ENCODE assay signal across 9 cellular contexts in genomic region chr6:116111552-116112528, GRCh38. TPM values are rescaled to one million over a fixed set of nuclear protein-coding genes. Genes with fewer than 3 reads are reported as not detected.
DNase-seq lines count a peak whose midpoint lies in the region; ATAC-seq, FAIRE-seq and TF ChIP-seq lines count a peak whose summit lies in the region.
"Had no signal": no experiment of that assay in that cellular context is flagged by ENCODE, and none has a peak within 500 bp of the region (broad histone marks: within the 10 kb centered on the region; RNA-seq: fewer than 3 reads in every experiment).

No MANE protein-coding gene starts in this region.

- CTCF ChIA-PET in CD4-positive, alpha-beta T cell (lab: Charles Lee), result interaction anchor here (0.9 to 1.8 kb wide), 4 partner anchors 9 to 32 kb away, joined by 3 to 11 read pairs (median 4); partner anchors contain the start of gene NT5DC1
- CTCF ChIA-PET in H1 (lab: Charles Lee; ENCODE audit: partially characterized antibody), result interaction anchor here (0.5 to 3.9 kb wide), 29 partner anchors 10 to 1412 kb away, joined by 3 to 32 read pairs (median 4); partner anchors contain the start of genes COL10A1 and NT5DC1

- POLR2A ChIA-PET in CD4-positive, alpha-beta T cell (lab: Charles Lee), result interaction anchor here (2.0 kb wide), 1 partner anchor 11 kb away, joined by 12 read pairs; the partner anchor contains the start of gene NT5DC1
- POLR2A ChIA-PET in H1 (lab: Charles Lee; ENCODE audit: partially characterized antibody), result interaction anchor here (0.7 to 3.3 kb wide), 2 partner anchors 10 kb away, joined by 3 to 18 read pairs; partner anchors contain the start of gene NT5DC1

- no peaks in the 10 kb centered on the region for H3K9me3 Mint-ChIP-seq in CD4-positive, alpha-beta T cell

- no peaks in the 10 kb centered on the region for H3K79me1 ChIP-seq in H1 (ENCODE audit: low read depth, low read length)

- no peak overlapping the region for H2BK15ac ChIP-seq in H1 (ENCODE audit: low read length)

- peaks cover 90% of the 10 kb centered on the region for H3K36me3 Mint-ChIP-seq in CD4-positive, alpha-beta T cell (ENCODE audit: low read depth)

- no peak overlapping the region for H2AK5ac ChIP-seq in H1 (ENCODE audit: low read depth, low read length)

- no peak overlapping the region for H2BK20ac ChIP-seq in H1 (ENCODE audit: low read length)

- H3K27me3 ChIP-seq in CD4-positive, alpha-beta T cell (ENCODE audit: control insufficient read depth, insufficient read depth, low read length), result no peaks in the 10 kb centered on the region
- H3K27me3 ChIP-seq in H1 (replicated peaks in 1 of 4; ENCODE audit: control insufficient read depth in 3 of 4, extremely low read depth in 1 of 4, insufficient read depth in 3 of 4, low read length in 3 of 4) (no peaks in the 10 kb centered on the region), prostate gland (replicated peaks; ENCODE audit: insufficient read depth) (no peaks in the 10 kb centered on the region)

- no peak overlapping the region for H3K56ac ChIP-seq in H1 (replicated peaks; ENCODE audit: insufficient read length, low read depth, low read length)

- H4K5ac ChIP-seq in H1 (ENCODE audit: insufficient read length, low read depth, low read length), result no peak overlapping the region

- H3K4me3 ChIP-seq in H1 (ENCODE audit: extremely low read depth in 1 of 4, insufficient read depth in 2 of 4, low read depth in 3 of 4, low read length in 4 of 4) (no peak overlapping the region), prostate gland (no peak overlapping the region), coronary artery (no peak overlapping the region)

- H3K36me3 ChIP-seq in H1 (ENCODE audit: control insufficient read depth in 2 of 4, insufficient read depth in 4 of 4, low read length in 3 of 4) (peaks cover 7 to 80% (median 38%) of the 10 kb centered on the region in 4 experiments), prostate gland (no peaks in the 10 kb centered on the region)

- 58% methylated on average over 5 of the region's 5 CpGs; no CpG with 5 or more reads in 1 of the 2 experiments for WGBS in H1 (ENCODE audit: extremely low coverage in 1 of 2, insufficient coverage in 1 of 2, insufficient read length in 1 of 2, insufficient replicate concordance in 2 of 2, low coverage in 1 of 2, low lambda C conversion rate in 2 of 2, missing lambda C conversion rate in 1 of 2), 2 experiments
- 60% methylated on average over 5 of the region's 5 CpGs for WGBS in prostate gland

- no peak overlapping the region for H3K27ac ChIP-seq in CD4-positive, alpha-beta T cell (ENCODE audit: low read depth, low read length)
- no peak overlapping the region for H3K27ac ChIP-seq in H1 (ENCODE audit: low read depth, low read length)
- peak overlapping the region; percentile 63 to 77 for H3K27ac ChIP-seq in prostate gland
- no peak overlapping the region for H3K27ac ChIP-seq in coronary artery

- H3K9ac ChIP-seq in H1 (replicated peaks in 1 of 4; ENCODE audit: extremely low read depth in 1 of 4, low read depth in 3 of 4, low read length in 3 of 4), result no peak overlapping the region

- TF ChIP-seq EP300 in H1 (IDR thresholded peaks at IDR 0.05; ENCODE audit: borderline replicate concordance in 1 of 2, low read depth in 2 of 2, low read length in 2 of 2), result no peak

- no peaks in the 10 kb centered on the region for H3K9me3 ChIP-seq in CD4-positive, alpha-beta T cell (ENCODE audit: control insufficient read depth, low read length)
- H3K9me3 ChIP-seq in H1 (ENCODE audit: insufficient read depth in 2 of 2, low read depth in 1 of 2, low read length in 1 of 2) (no peaks in the 10 kb centered on the region), prostate gland (no peaks in the 10 kb centered on the region)

- ATAC-seq in CD4-positive, alpha-beta T cell (ENCODE audit: poor library complexity), result no peak
- ATAC-seq in GM18502 (IDR thresholded peaks at IDR 0.05; ENCODE audit: poor library complexity, unreplicated experiment) (peak; percentile 76), HG02885 (IDR thresholded peaks at IDR 0.05; ENCODE audit: poor library complexity, unreplicated experiment) (peak; percentile 81)

- peak; percentile 43 for TF ChIP-seq CTCF in CD4-positive, alpha-beta T cell (IDR thresholded peaks at IDR 0.05)
- peak; percentile 19 to 81 (median 64) for TF ChIP-seq CTCF in H1 (IDR thresholded peaks at IDR 0.05; ENCODE audit: control extremely low read depth in 1 of 3, insufficient read depth in 1 of 3, low read depth in 1 of 3, low read length in 3 of 3)
- TF ChIP-seq CTCF in prostate gland (IDR thresholded peaks at IDR 0.05), result no peak
- TF ChIP-seq CTCF in coronary artery (IDR thresholded peaks at IDR 0.05), result no peak

- no peak for TF ChIP-seq POLR2A in H1 (IDR thresholded peaks at IDR 0.05; ENCODE audit: control extremely low read depth in 1 of 2, low read depth in 2 of 2, low read length in 2 of 2)
- TF ChIP-seq POLR2A in prostate gland (IDR thresholded peaks at IDR 0.05), result no peak

- H2AFZ ChIP-seq in H1 (ENCODE audit: low read length), result no peak overlapping the region

- no peaks in the 10 kb centered on the region for H3K23me2 ChIP-seq in H1 (ENCODE audit: low read depth, low read length)

- no peak overlapping the region for H3K23ac ChIP-seq in H1 (ENCODE audit: insufficient read length)

- H4K91ac ChIP-seq in H1 (replicated peaks; ENCODE audit: insufficient read length, low read length), result no peak overlapping the region

- H4K8ac ChIP-seq in H1 (ENCODE audit: extremely low read depth, insufficient read depth, low read length), result no peak overlapping the region

- H3K14ac ChIP-seq in H1 (ENCODE audit: insufficient read length), result no peak overlapping the region

- no peak overlapping the region for H2BK120ac ChIP-seq in H1 (replicated peaks; ENCODE audit: low read depth, low read length)

- H4K20me1 ChIP-seq in H1 (replicated peaks in 1 of 2; ENCODE audit: control insufficient read depth in 1 of 2, insufficient read depth in 2 of 2, low read length in 2 of 2), result no peaks in the 10 kb centered on the region

- H3K4me1 Mint-ChIP-seq in CD4-positive, alpha-beta T cell (ENCODE audit: low read depth), result peaks cover 17% of the 10 kb centered on the region

- H3K4me1 ChIP-seq in H1 (replicated peaks in 1 of 4; ENCODE audit: control insufficient read depth in 3 of 4, insufficient read depth in 4 of 4, low read length in 3 of 4) (peaks cover 0 to 6% (median 3%) of the 10 kb centered on the region in 4 experiments; a peak in 3 of 7 replicates), prostate gland (replicated peaks) (no peaks in the 10 kb centered on the region)

- DNase-seq in CD4-positive, alpha-beta T cell, result peak in 2 of 10 experiments; percentile 6 to 13
- DNase-seq in NCI-H748 (lab: John Stamatoyannopoulos, UW; ENCODE audit: unreplicated experiment) (peak; percentile 41), H1 (ENCODE audit: low read depth in 1 of 2, low spot score in 2 of 2) (peak in 1 of 2 experiments; percentile 62), prostate gland (ENCODE audit: low spot score) (no peak), coronary artery (ENCODE audit: low spot score) (no peak), ureter (ENCODE audit: low spot score) (no peak)

- H2BK5ac ChIP-seq in H1 (ENCODE audit: low read depth, low read length), result no peak overlapping the region

- FAIRE-seq in H1 (lab: Jason Lieb, UNC), result peak; percentile 65

- no peaks in the 10 kb centered on the region for H3K27me3 Mint-ChIP-seq in CD4-positive, alpha-beta T cell

- H3K18ac ChIP-seq in H1 (ENCODE audit: extremely low read depth, low read length), result no peak overlapping the region

- peak; percentile 52 to 70 for TF ChIP-seq RAD21 in H1 (IDR thresholded peaks at IDR 0.05 in 1 of 2, conservative IDR thresholded peaks at IDR 0.05 in 1 of 2; ENCODE audit: low read depth in 2 of 2, low read length in 2 of 2)

- H3K4ac ChIP-seq in H1 (replicated peaks; ENCODE audit: insufficient read length, low read depth, low read length), result no peak overlapping the region

- intact Hi-C loops in CD4-positive, alpha-beta T cell (cut with DNase I, micrococcal nuclease), result no loop called here
- intact Hi-C loops in prostate gland (cut with DNase I), result no loop called here

- H3K4me3 Mint-ChIP-seq in CD4-positive, alpha-beta T cell, result no peak overlapping the region

- H2BK12ac ChIP-seq in H1 (ENCODE audit: low read depth, low read length), result no peak overlapping the region

- no peak overlapping the region for H3K4me2 ChIP-seq in H1 (ENCODE audit: insufficient read depth in 1 of 2, low read depth in 2 of 2, low read length in 2 of 2)

- H3K27ac Mint-ChIP-seq in CD4-positive, alpha-beta T cell, result no peak overlapping the region

- no peaks in the 10 kb centered on the region for H3K79me2 ChIP-seq in H1 (ENCODE audit: control insufficient read depth in 1 of 2, insufficient read depth in 2 of 2, low read length in 2 of 2)

RNA-seq across cellular contexts. Expression of gene NT5DC1, which starts 11.2 kb away (rescaled TPM):
- 10 to 100 TPM; 24.2 to 27.2 TPM for total RNA-seq in CD4-positive, alpha-beta T cell
- total RNA-seq in H1 (2021; fragmentation: NEBNext Ultra II Directional; extraction: Animal tissue kit (Norgen Biotek cat#: 25700)), result 72.7 and 77.9 TPM in 2 replicates
- polyA plus RNA-seq in H1 (2011; rRNA removed), result 25.3 and 27.3 TPM in 2 replicates
- polyA plus RNA-seq in H1 (2011; cell fraction: cytosol; rRNA removed), result 36.4 TPM
- polyA plus RNA-seq in H1 (2011; cell fraction: nucleus; rRNA removed), result 27.3 TPM
- 55.9 to 81.2 TPM (median 63.0 TPM) in 4 replicates for polyA plus RNA-seq in H1 (2012, experiment 1 of 2)
- 6.6 TPM for polyA plus RNA-seq in H1 (2012, experiment 2 of 2)
- polyA plus RNA-seq in H1 (2013, experiment 1 of 2), result 16.0 TPM
- polyA plus RNA-seq in H1 (2013, experiment 2 of 2), result 16.9 TPM
- 54.2 and 66.1 TPM in 2 replicates for polyA minus RNA-seq in H1 (2011; rRNA and poly(A)+ RNA removed)
- 68.4 TPM for polyA minus RNA-seq in H1 (2011; cell fraction: cytosol; rRNA and poly(A)+ RNA removed)
- 79.8 TPM for polyA minus RNA-seq in H1 (2011; cell fraction: nucleus; rRNA and poly(A)+ RNA removed)
- total RNA-seq in prostate gland, result 10 to 100 TPM; 12.3 to 26.1 TPM
- total RNA-seq in ureter, result 41.6 TPM

RNA-seq across cellular contexts. Expression of gene COL10A1, which starts 14.1 kb away (rescaled TPM):
- not detected for total RNA-seq in CD4-positive, alpha-beta T cell
- not detected in 2 replicates for total RNA-seq in H1 (2021; fragmentation: NEBNext Ultra II Directional; extraction: Animal tissue kit (Norgen Biotek cat#: 25700))
- not detected in 2 replicates for polyA plus RNA-seq in H1 (2011; rRNA removed)
- not detected for polyA plus RNA-seq in H1 (2011; cell fraction: cytosol; rRNA removed)
- not detected for polyA plus RNA-seq in H1 (2011; cell fraction: nucleus; rRNA removed)
- 0.13 to 0.22 TPM (median 0.16 TPM) in 4 replicates for polyA plus RNA-seq in H1 (2012, experiment 1 of 2)
- not detected for polyA plus RNA-seq in H1 (2012, experiment 2 of 2)
- polyA plus RNA-seq in H1 (2013, experiment 1 of 2), result 0.32 TPM
- 0.15 TPM for polyA plus RNA-seq in H1 (2013, experiment 2 of 2)
- polyA minus RNA-seq in H1 (2011; rRNA and poly(A)+ RNA removed), result not detected in 2 replicates
- not detected for polyA minus RNA-seq in H1 (2011; cell fraction: cytosol; rRNA and poly(A)+ RNA removed)
- polyA minus RNA-seq in H1 (2011; cell fraction: nucleus; rRNA and poly(A)+ RNA removed), result not detected
- total RNA-seq in prostate gland, result not detected
- not detected for total RNA-seq in ureter
- total RNA-seq: T-helper 2 cell treated with Interferon-gamma antibody and Interleukin-4, amounts not matched to agents 100 ng/mL and 5 ng/mL, for 36 hours had no signal

RNA-seq across cellular contexts. Expression of gene FRK, which starts 51.1 kb away (rescaled TPM):
- not detected for total RNA-seq in CD4-positive, alpha-beta T cell
- total RNA-seq in H1 (2021; fragmentation: NEBNext Ultra II Directional; extraction: Animal tissue kit (Norgen Biotek cat#: 25700)), result 0.19 and 0.24 TPM in 2 replicates
- polyA plus RNA-seq in H1 (2011; rRNA removed), result 0.06 and 0.11 TPM in 2 replicates
- polyA plus RNA-seq in H1 (2011; cell fraction: cytosol; rRNA removed), result 0.12 TPM
- polyA plus RNA-seq in H1 (2011; cell fraction: nucleus; rRNA removed), result 0.06 TPM
- 0.05 to 0.10 TPM (median 0.06 TPM) in 4 replicates for polyA plus RNA-seq in H1 (2012, experiment 1 of 2)
- not detected for polyA plus RNA-seq in H1 (2012, experiment 2 of 2)
- polyA plus RNA-seq in H1 (2013, experiment 1 of 2), result 0.08 TPM
- 0.07 TPM for polyA plus RNA-seq in H1 (2013, experiment 2 of 2)
- 0.25 and 0.41 TPM in 2 replicates for polyA minus RNA-seq in H1 (2011; rRNA and poly(A)+ RNA removed)
- 0.07 TPM for polyA minus RNA-seq in H1 (2011; cell fraction: cytosol; rRNA and poly(A)+ RNA removed)
- 0.60 TPM for polyA minus RNA-seq in H1 (2011; cell fraction: nucleus; rRNA and poly(A)+ RNA removed)
- total RNA-seq in prostate gland (1 to 10 TPM; 3.2 to 6.9 TPM), ureter (11.5 TPM)

Comparison
In these comparisons a context has a peak if more than half of its experiments do, and no peak if none do; other contexts are left out.
1. H3K27ac ChIP-seq: peak in prostate gland (2 of 2); none in CD4-positive, alpha-beta T cell (single experiment), H1 (single experiment) and coronary artery (0 of 2).
2. CTCF ChIP-seq: peak in CD4-positive, alpha-beta T cell (single experiment) and H1 (3 of 3); none in prostate gland (0 of 4) and coronary artery (single experiment).